ENCODE assay signal across 1 cellular context in genomic region chr21:16624468-16625102, GRCh38.
TF ChIP-seq lines count a peak whose summit lies in the region.

No MANE protein-coding gene starts in this region.

TF ChIP-seq in HEK293, 187 proteins besides CTCF, POLR2A, EP300 and RAD21 (continued from another document):
- TF ChIP-seq REST (tag by site-specific recombination; IDR thresholded peaks at IDR 0.05) = no peak
- no peak for TF ChIP-seq ZNF157 (tag by site-specific recombination; IDR thresholded peaks at IDR 0.05)
- peak; percentile 32; the same call in 1 of the 2 replicates for TF ChIP-seq ZBTB17 (tag by site-specific recombination; IDR thresholded peaks at IDR 0.05)
- TF ChIP-seq TRIM28 (IDR thresholded peaks at IDR 0.05; ENCODE audit: borderline replicate concordance, low read length) = peak; percentile 35; the same call in 1 of the 2 replicates
- no peak for TF ChIP-seq ZNF548 (tag by site-specific recombination; IDR thresholded peaks at IDR 0.05)
- no peak for TF ChIP-seq ZNF394 (tag by site-specific recombination; IDR thresholded peaks at IDR 0.05; ENCODE audit: borderline replicate concordance)
- TF ChIP-seq BCL11A (tag by site-specific recombination; IDR thresholded peaks at IDR 0.05; ENCODE audit: low read depth) = 0 out of 2 replicates have a peak, but pooled peaks have one; percentile 26
- peak; percentile 76 for TF ChIP-seq FEZF1 (tag by site-specific recombination; IDR thresholded peaks at IDR 0.05)
- peak; percentile 38; the same call in 1 of the 2 replicates for TF ChIP-seq SP7 (tag by site-specific recombination; IDR thresholded peaks at IDR 0.05)
- no peak for TF ChIP-seq ZNF707 (tag by site-specific recombination; IDR thresholded peaks at IDR 0.05)
- peak; percentile 76; the same call in 1 of the 2 replicates for TF ChIP-seq TCF7L2 (IDR thresholded peaks at IDR 0.05; ENCODE audit: borderline replicate concordance, low read depth, low read length)
- TF ChIP-seq, protein P1, sequence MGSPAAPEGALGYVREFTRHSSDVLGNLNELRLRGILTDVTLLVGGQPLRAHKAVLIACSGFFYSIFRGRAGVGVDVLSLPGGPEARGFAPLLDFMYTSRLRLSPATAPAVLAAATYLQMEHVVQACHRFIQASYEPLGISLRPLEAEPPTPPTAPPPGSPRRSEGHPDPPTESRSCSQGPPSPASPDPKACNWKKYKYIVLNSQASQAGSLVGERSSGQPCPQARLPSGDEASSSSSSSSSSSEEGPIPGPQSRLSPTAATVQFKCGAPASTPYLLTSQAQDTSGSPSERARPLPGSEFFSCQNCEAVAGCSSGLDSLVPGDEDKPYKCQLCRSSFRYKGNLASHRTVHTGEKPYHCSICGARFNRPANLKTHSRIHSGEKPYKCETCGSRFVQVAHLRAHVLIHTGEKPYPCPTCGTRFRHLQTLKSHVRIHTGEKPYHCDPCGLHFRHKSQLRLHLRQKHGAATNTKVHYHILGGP (tag by site-specific recombination; IDR thresholded peaks at IDR 0.05) = no peak
- TF ChIP-seq ZNF175 (tag by site-specific recombination; IDR thresholded peaks at IDR 0.05) = no peak
- no peak for TF ChIP-seq PRDM10 (tag by site-specific recombination; IDR thresholded peaks at IDR 0.05)
- no peak for TF ChIP-seq KLF17 (tag by site-specific recombination; IDR thresholded peaks at IDR 0.05)
- peak; percentile 49; the same call in 1 of the 2 replicates for TF ChIP-seq HIC1 (tag by site-specific recombination; IDR thresholded peaks at IDR 0.05)
- TF ChIP-seq SCRT2 (tag by site-specific recombination; IDR thresholded peaks at IDR 0.05) = no peak
- TF ChIP-seq OSR2 (tag by site-specific recombination; IDR thresholded peaks at IDR 0.05) = peak; percentile 82
- peak; percentile 87 for TF ChIP-seq WT1 (tag by site-specific recombination; IDR thresholded peaks at IDR 0.05)
TF ChIP-seq in HEK293: peak in this region for 12.
